ENCODE assay signal across 16 cellular contexts in the genomic region with DNA sequence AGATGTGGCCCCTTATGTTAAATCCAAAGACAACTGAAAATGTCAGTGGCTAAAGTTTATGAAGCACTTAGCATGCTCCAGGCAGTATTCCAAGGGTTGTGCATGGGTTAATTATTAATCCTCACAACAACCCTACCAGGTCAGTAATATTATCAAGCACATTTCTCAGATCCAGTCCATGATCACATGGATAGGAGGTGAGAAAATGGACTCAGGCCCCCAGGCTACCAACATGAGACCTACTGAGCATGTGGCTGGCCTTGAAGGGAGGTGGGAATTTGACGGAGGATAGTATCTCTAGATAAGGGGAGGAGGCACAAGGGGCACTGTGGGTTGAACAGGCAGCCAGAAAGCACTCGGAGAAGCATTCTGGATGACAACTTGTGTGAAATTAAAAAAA.
"Had no signal": no experiment of that assay in that cellular context is flagged by ENCODE, and none has a peak within 500 bp of the region (broad histone marks: within the 10 kb centered on the region; RNA-seq: fewer than 3 reads in every experiment).

No MANE protein-coding gene starts in this region.

- H3K4me1 Mint-ChIP-seq: activated CD8-positive, alpha-beta memory T cell treated with anti-CD3 and anti-CD28 coated beads, Interleukin-2, amount 10 ng/mL, durations not matched to agents 7 days and 5 days; naive B cell; stimulated activated memory B cell treated with anti-CD40 and anti-IgM and Interleukin-4, amounts not matched to agents 10 μg/mL and 1 μg/mL and 100 μg/mL, for 72 hours had no signal

- DNase-seq: activated CD4-positive, alpha-beta T cell treated with anti-CD3 and anti-CD28 coated beads for 1 hour; activated CD4-positive, alpha-beta T cell treated with anti-CD3 and anti-CD28 coated beads, Interleukin-2, amount 50 U/mL, for 48 hours; activated CD8-positive, alpha-beta memory T cell treated with anti-CD3 and anti-CD28 coated beads, Interleukin-2, amount 10 ng/mL, durations not matched to agents 7 days and 5 days; activated effector memory CD4-positive, alpha-beta T cell treated with Interleukin-2 at 50 U/mL for 16 hours; activated T-cell treated with anti-CD3 and anti-CD28 coated beads, Interleukin-2, amount 50 U/mL, for 24 hours; anterior cingulate cortex; dorsolateral prefrontal cortex; hypothalamus; left ventricle myocardium inferior; midbrain; naive B cell; right cardiac atrium; T-helper 2 cell; tibial artery had no signal

- H3K36me3 Mint-ChIP-seq: activated CD8-positive, alpha-beta memory T cell treated with anti-CD3 and anti-CD28 coated beads, Interleukin-2, amount 10 ng/mL, durations not matched to agents 7 days and 5 days; activated naive CD4-positive, alpha-beta T cell treated with anti-CD3 and anti-CD28 coated beads, Interleukin-2, amount 50 U/mL, for 72 hours; naive B cell; stimulated activated memory B cell treated with anti-CD40 and anti-IgM and Interleukin-4, amounts not matched to agents 10 μg/mL and 1 μg/mL and 100 μg/mL, for 72 hours had no signal

- ATAC-seq: activated CD8-positive, alpha-beta memory T cell treated with anti-CD3 and anti-CD28 coated beads, Interleukin-2, amount 10 ng/mL, durations not matched to agents 7 days and 5 days; activated naive CD4-positive, alpha-beta T cell treated with anti-CD3 and anti-CD28 coated beads, Interleukin-2, amount 50 U/mL, for 72 hours; right cardiac atrium; stimulated activated memory B cell treated with anti-CD40 and anti-IgM and Interleukin-4, amounts not matched to agents 10 μg/mL and 1 μg/mL and 100 μg/mL, for 72 hours had no signal

- H3K9me3 Mint-ChIP-seq: stimulated activated memory B cell treated with anti-CD40 and anti-IgM and Interleukin-4, amounts not matched to agents 10 μg/mL and 1 μg/mL and 100 μg/mL, for 72 hours had no signal

- H3K36me3 ChIP-seq: left ventricle myocardium inferior, tibial artery had no signal

- H3K27me3 ChIP-seq: tibial artery had no signal

- H3K27me3 Mint-ChIP-seq: activated CD8-positive, alpha-beta memory T cell treated with anti-CD3 and anti-CD28 coated beads, Interleukin-2, amount 10 ng/mL, durations not matched to agents 7 days and 5 days; activated T-cell treated with anti-CD3 and anti-CD28 coated beads, Interleukin-2, amount 50 U/mL, for 24 hours; naive B cell; stimulated activated memory B cell treated with anti-CD40 and anti-IgM and Interleukin-4, amounts not matched to agents 10 μg/mL and 1 μg/mL and 100 μg/mL, for 72 hours had no signal

- H3K27ac Mint-ChIP-seq: activated CD8-positive, alpha-beta memory T cell treated with anti-CD3 and anti-CD28 coated beads, Interleukin-2, amount 10 ng/mL, durations not matched to agents 7 days and 5 days; activated naive CD4-positive, alpha-beta T cell treated with anti-CD3 and anti-CD28 coated beads, Interleukin-2, amount 50 U/mL, for 72 hours; activated T-cell treated with anti-CD3 and anti-CD28 coated beads, Interleukin-2, amount 50 U/mL, for 24 hours; naive B cell; stimulated activated memory B cell treated with anti-CD40 and anti-IgM and Interleukin-4, amounts not matched to agents 10 μg/mL and 1 μg/mL and 100 μg/mL, for 72 hours had no signal

- H3K27ac ChIP-seq: dorsolateral prefrontal cortex, left ventricle myocardium inferior, tibial artery had no signal

- H3K4me3 Mint-ChIP-seq: activated CD8-positive, alpha-beta memory T cell treated with anti-CD3 and anti-CD28 coated beads, Interleukin-2, amount 10 ng/mL, durations not matched to agents 7 days and 5 days; activated T-cell treated with anti-CD3 and anti-CD28 coated beads, Interleukin-2, amount 50 U/mL, for 24 hours; naive B cell; stimulated activated memory B cell treated with anti-CD40 and anti-IgM and Interleukin-4, amounts not matched to agents 10 μg/mL and 1 μg/mL and 100 μg/mL, for 72 hours had no signal

- H3K4me1 ChIP-seq: left ventricle myocardium inferior had no signal

- H3K4me3 ChIP-seq: dorsolateral prefrontal cortex, left ventricle myocardium inferior, tibial artery had no signal

- H3K9me3 ChIP-seq: left ventricle myocardium inferior, tibial artery had no signal
